Comparison of ENCODE assay signal across 9 cellular contexts in the genomic region with DNA sequence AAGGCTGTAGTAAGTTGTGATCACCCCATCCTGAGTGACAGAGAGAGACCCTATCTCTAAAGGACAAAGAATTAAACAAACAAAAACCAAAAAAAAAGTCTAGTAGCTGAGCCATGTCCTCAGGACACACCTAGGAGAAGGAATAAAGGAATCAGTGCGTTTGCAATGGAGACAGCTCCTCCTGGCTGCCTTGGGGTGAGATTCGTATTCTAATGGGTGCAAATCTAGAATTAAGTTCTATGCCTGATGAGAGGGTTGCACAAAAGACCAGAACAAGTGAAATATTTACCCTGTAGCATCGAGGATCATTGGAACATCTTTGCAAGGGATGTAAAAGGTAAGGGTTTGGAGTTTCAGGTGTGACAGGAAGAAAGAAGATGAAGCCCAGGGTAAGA.
DNase-seq lines count a peak whose midpoint lies in the region; ATAC-seq and TF ChIP-seq lines count a peak whose summit lies in the region.
"Had no signal": no experiment of that assay in that cellular context is flagged by ENCODE, and none has a peak within 500 bp of the region (broad histone marks: within the 10 kb centered on the region; RNA-seq: fewer than 3 reads in every experiment).

No MANE protein-coding gene starts in this region.

- no peak overlapping the region for H3K4me2 ChIP-seq in OCI-LY7 (ENCODE audit: low read length)

- H4K20me1 ChIP-seq in OCI-LY7 (ENCODE audit: insufficient read depth, low read length), result no peaks in the 10 kb centered on the region

- no peak for TF ChIP-seq POLR2A in stomach (IDR thresholded peaks at IDR 0.05)
- no peak for TF ChIP-seq POLR2A in thyroid gland (IDR thresholded peaks at IDR 0.05)

- no peak overlapping the region for H2AFZ ChIP-seq in OCI-LY7 (ENCODE audit: low read length)

- peak overlapping the region; percentile 73 for H3K4me3 Mint-ChIP-seq in activated CD8-positive, alpha-beta memory T cell treated with anti-CD3 and anti-CD28 coated beads, Interleukin-2, amount 10 ng/mL, durations not matched to agents 7 days and 5 days
- peak overlapping the region; percentile 83 for H3K4me3 Mint-ChIP-seq in activated naive CD8-positive, alpha-beta T cell

- no peaks in the 10 kb centered on the region for H3K36me3 Mint-ChIP-seq in activated CD8-positive, alpha-beta memory T cell treated with anti-CD3 and anti-CD28 coated beads, Interleukin-2, amount 10 ng/mL, durations not matched to agents 7 days and 5 days
- no peaks in the 10 kb centered on the region for H3K36me3 Mint-ChIP-seq in activated naive CD8-positive, alpha-beta T cell

- TF ChIP-seq EP300 in stomach (IDR thresholded peaks at IDR 0.05), result no peak

- peak overlapping the region; percentile 82 for H3K27ac Mint-ChIP-seq in activated CD8-positive, alpha-beta memory T cell treated with anti-CD3 and anti-CD28 coated beads, Interleukin-2, amount 10 ng/mL, durations not matched to agents 7 days and 5 days
- H3K27ac Mint-ChIP-seq in activated naive CD8-positive, alpha-beta T cell, result peak overlapping the region; percentile 87

- H3K4me1 ChIP-seq in iPS-20b (ENCODE audit: insufficient read depth, low read length) (peaks cover 21% of the 10 kb centered on the region), stomach (peaks cover 12 to 25% (median 14%) of the 10 kb centered on the region in 4 donors), OCI-LY7 (ENCODE audit: insufficient read depth, low read length, poor library complexity, severe bottlenecking) (no peaks in the 10 kb centered on the region), thyroid gland (peaks cover 0 to 13% of the 10 kb centered on the region in 2 donors)

- H3K27me3 ChIP-seq in iPS-20b (ENCODE audit: insufficient read depth, low read length), result no peaks in the 10 kb centered on the region
- peaks cover 0 to 7% (median 0%) of the 10 kb centered on the region in 3 donors for H3K27me3 ChIP-seq in stomach
- no peaks in the 10 kb centered on the region for H3K27me3 ChIP-seq in thyroid gland

- POLR2A ChIA-PET in OCI-LY7 (lab: Charles Lee), result no interaction called here

- TF ChIP-seq CTCF in stomach (IDR thresholded peaks at IDR 0.05) (no peak), OCI-LY7 (conservative IDR thresholded peaks at IDR 0.05; ENCODE audit: low read length) (no peak), thyroid gland (IDR thresholded peaks at IDR 0.05) (no peak)

- no peaks in the 10 kb centered on the region for H3K9me3 Mint-ChIP-seq in activated CD8-positive, alpha-beta memory T cell treated with anti-CD3 and anti-CD28 coated beads, Interleukin-2, amount 10 ng/mL, durations not matched to agents 7 days and 5 days (ENCODE audit: low read depth)
- no peaks in the 10 kb centered on the region for H3K9me3 Mint-ChIP-seq in activated naive CD8-positive, alpha-beta T cell (ENCODE audit: low read depth)

- no peaks in the 10 kb centered on the region for H3K79me2 ChIP-seq in OCI-LY7 (ENCODE audit: insufficient read depth, low read depth, low read length)

- 35 to 62% (median 47%) methylated on average over 3 of the region's 3 CpGs for WGBS in stomach, 5 donors
- WGBS in thyroid gland, 2 donors, result 72 to 73% methylated on average over 3 of the region's 3 CpGs

- no peaks in the 10 kb centered on the region for H3K9me2 ChIP-seq in OCI-LY7 (ENCODE audit: insufficient read depth, low read length)

- no TSS peak for BruUV-seq in OCI-LY7 (replicated peaks; lab: Mats Ljungman, UMichigan)

- no peaks in the 10 kb centered on the region for H3K27me3 Mint-ChIP-seq in activated CD8-positive, alpha-beta memory T cell treated with anti-CD3 and anti-CD28 coated beads, Interleukin-2, amount 10 ng/mL, durations not matched to agents 7 days and 5 days
- H3K27me3 Mint-ChIP-seq in activated naive CD8-positive, alpha-beta T cell, result no peaks in the 10 kb centered on the region

- no peak for ATAC-seq in activated CD8-positive, alpha-beta memory T cell treated with anti-CD3 and anti-CD28 coated beads, Interleukin-2, amount 10 ng/mL, durations not matched to agents 7 days and 5 days

- peaks cover 43% of the 10 kb centered on the region for H3K4me1 Mint-ChIP-seq in activated CD8-positive, alpha-beta memory T cell treated with anti-CD3 and anti-CD28 coated beads, Interleukin-2, amount 10 ng/mL, durations not matched to agents 7 days and 5 days
- H3K4me1 Mint-ChIP-seq in activated naive CD8-positive, alpha-beta T cell (ENCODE audit: low read depth), result peaks cover 32% of the 10 kb centered on the region

- no peak overlapping the region for H3K27ac ChIP-seq in iPS-20b (ENCODE audit: low read length)
- H3K27ac ChIP-seq in stomach, result peak overlapping the region in 4 of 5 donors; percentile 68 to 87 (median 74)
- H3K27ac ChIP-seq in OCI-LY7 (ENCODE audit: low read depth, low read length, poor library complexity, severe bottlenecking), result no peak overlapping the region
- H3K27ac ChIP-seq in thyroid gland, result peak overlapping the region in 1 of 3 donors; percentile 56

- DNase-seq in activated CD8-positive, alpha-beta memory T cell treated with anti-CD3 and anti-CD28 coated beads, Interleukin-2, amount 10 ng/mL, durations not matched to agents 7 days and 5 days, result no peak
- DNase-seq in activated CD8-positive, alpha-beta memory T cell treated with anti-CD3 and anti-CD28 coated beads for 24 hours, result no peak
- no peak for DNase-seq in stomach
- DNase-seq in OCI-LY7 (ENCODE audit: low spot score), result no peak
- DNase-seq in thyroid gland, result no peak
- no peak for DNase-seq in COLO668 (lab: John Stamatoyannopoulos, UW; ENCODE audit: unreplicated experiment)
- DNase-seq: activated CD4-positive, alpha-beta T cell treated with anti-CD3 and anti-CD28 coated beads, Interleukin-2, amount 50 U/mL, for 4 hours had no signal

- H3K4me3 ChIP-seq in iPS-20b (ENCODE audit: low read length), result 0 out of 2 replicates have a peak overlapping the region, but pooled peaks have one; percentile 27
- H3K4me3 ChIP-seq in stomach, result peak overlapping the region; percentile 32 to 42 (median 38)
- H3K4me3 ChIP-seq in OCI-LY7 (ENCODE audit: low read depth, low read length, poor library complexity, severe bottlenecking), result no peak overlapping the region
- H3K4me3 ChIP-seq in thyroid gland (replicated peaks in 1 of 3), result no peak overlapping the region

- H3K9me3 ChIP-seq in iPS-20b (ENCODE audit: insufficient read depth, low read depth, low read length) (no peaks in the 10 kb centered on the region), stomach (no peaks in the 10 kb centered on the region), OCI-LY7 (ENCODE audit: low read length) (no peaks in the 10 kb centered on the region), thyroid gland (no peaks in the 10 kb centered on the region)

- peak overlapping the region; percentile 49; the same call in 1 of the 2 replicates for H3K9ac ChIP-seq in iPS-20b (ENCODE audit: low read depth, low read length)

- CTCF ChIA-PET in activated CD8-positive, alpha-beta memory T cell treated with anti-CD3 and anti-CD28 coated beads, Interleukin-2, amount 10 ng/mL, durations not matched to agents 7 days and 5 days (lab: Charles Lee), result interaction anchor here (0.9 to 2.3 kb wide), 8 partner anchors 10 to 131 kb away, joined by 3 to 8 read pairs (median 4); no protein-coding TSS in a partner anchor
- CTCF ChIA-PET in OCI-LY7 (lab: Charles Lee; ENCODE audit: unreplicated experiment), result no interaction called here

- intact Hi-C loops in stomach (cut with DNase I; ENCODE audit: low total_unique reads) (no loop called here), OCI-LY7 (cut with micrococcal nuclease; ENCODE audit: unreplicated experiment) (no loop called here), thyroid gland (cut with DNase I) (loop anchor here (10.0 kb wide), 1 partner anchor 258 kb away; a partner anchor contains a TSS)

- no peaks in the 10 kb centered on the region for H3K36me3 ChIP-seq in iPS-20b (ENCODE audit: insufficient read depth, low read depth, low read length)
- H3K36me3 ChIP-seq in stomach, result no peaks in the 10 kb centered on the region
- H3K36me3 ChIP-seq in OCI-LY7 (ENCODE audit: insufficient read depth, low read length), result no peaks in the 10 kb centered on the region
- H3K36me3 ChIP-seq in thyroid gland, result no peaks in the 10 kb centered on the region

Comparison
In these comparisons a context has a peak if more than half of its experiments do, and no peak if none do; other contexts are left out.
1. H3K27ac ChIP-seq: peak in stomach (4 of 5); none in iPS-20b (single experiment) and OCI-LY7 (single experiment).
2. H3K4me3 ChIP-seq: peak in iPS-20b (single experiment) and stomach (4 of 4); none in OCI-LY7 (single experiment) and thyroid gland (0 of 3).